ENCODE assay signal across 23 cellular contexts in the genomic region with DNA sequence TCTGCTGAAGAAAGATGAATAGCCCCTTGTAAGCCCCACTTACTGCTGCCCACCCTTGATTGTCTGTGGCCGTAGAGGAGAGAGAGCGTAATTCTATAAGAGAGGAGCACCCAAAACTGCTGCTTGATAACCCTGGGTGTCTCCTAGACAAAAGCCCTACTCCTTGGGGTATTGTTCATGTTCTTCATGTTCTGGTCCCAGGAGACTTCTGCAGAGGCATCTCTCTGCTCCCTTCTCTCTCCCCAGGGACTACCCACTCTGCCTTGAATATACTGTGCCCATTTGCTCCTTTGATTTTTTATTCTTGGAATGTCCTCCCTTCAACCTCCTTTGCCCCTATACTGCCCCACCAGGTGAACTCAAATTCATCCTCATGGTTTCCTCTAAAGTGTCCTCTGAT.
"Had no signal": no experiment of that assay in that cellular context is flagged by ENCODE, and none has a peak within 500 bp of the region (broad histone marks: within the 10 kb centered on the region; RNA-seq: fewer than 3 reads in every experiment).

No MANE protein-coding gene starts in this region.

- H3K9me3 ChIP-seq: mucosa of descending colon, psoas muscle, right lobe of liver, testis, tibial nerve, upper lobe of right lung, vagina had no signal

- H3K4me2 ChIP-seq: hepatocyte had no signal

- H3K79me2 ChIP-seq: hepatocyte had no signal

- H3K36me3 Mint-ChIP-seq: naive thymus-derived CD8-positive, alpha-beta T cell; stimulated activated effector memory CD8-positive, alpha-beta T cell treated with anti-CD3 and anti-CD28 coated beads, Interleukin-12 subunit alpha, Interleukin-12 subunit beta, amount 100 ng/mL, for 72 hours had no signal

- H3K4me1 ChIP-seq: psoas muscle, right lobe of liver, testis, upper lobe of right lung, vagina had no signal

- DNase-seq: dermis blood vessel endothelial cell; erythroblast; foreskin keratinocyte; head of caudate nucleus; kidney glomerular epithelial cell; mammary epithelial cell; mucosa of descending colon; naive thymus-derived CD8-positive, alpha-beta T cell; occipital lobe; psoas muscle; retina; right lobe of liver; stimulated activated CD4-positive, alpha-beta T cell treated with anti-CD3 and anti-CD28 coated beads, Interleukin-4, amount 100 ng/mL, for 1 hour; stimulated activated CD8-positive, alpha-beta memory T cell treated with anti-CD3 and anti-CD28 coated beads, Interleukin-4, amount 100 ng/mL, for 48 hours; stimulated activated naive CD8-positive, alpha-beta T cell treated with anti-CD3 and anti-CD28 coated beads, Interleukin-15, amount 100 ng/mL, for 72 hours; testis; upper lobe of right lung had no signal

- H3K36me3 ChIP-seq: right lobe of liver, tibial nerve, upper lobe of right lung, vagina had no signal

- H3K4me3 Mint-ChIP-seq: naive thymus-derived CD8-positive, alpha-beta T cell; stimulated activated effector memory CD8-positive, alpha-beta T cell treated with anti-CD3 and anti-CD28 coated beads, Interleukin-12 subunit alpha, Interleukin-12 subunit beta, amount 100 ng/mL, for 72 hours; stimulated activated naive CD8-positive, alpha-beta T cell treated with anti-CD3 and anti-CD28 coated beads, Interleukin-15, amount 100 ng/mL, for 72 hours had no signal

- ATAC-seq: foreskin keratinocyte; left lobe of liver; mucosa of descending colon; naive thymus-derived CD8-positive, alpha-beta T cell; psoas muscle; stimulated activated effector memory CD8-positive, alpha-beta T cell treated with anti-CD3 and anti-CD28 coated beads, Interleukin-12 subunit alpha, Interleukin-12 subunit beta, amount 100 ng/mL, for 72 hours; stimulated activated naive CD8-positive, alpha-beta T cell treated with anti-CD3 and anti-CD28 coated beads, Interleukin-15, amount 100 ng/mL, for 72 hours; upper lobe of right lung had no signal

- H3K27ac Mint-ChIP-seq: stimulated activated effector memory CD8-positive, alpha-beta T cell treated with anti-CD3 and anti-CD28 coated beads, Interleukin-12 subunit alpha, Interleukin-12 subunit beta, amount 100 ng/mL, for 72 hours had no signal

- H3K4me3 ChIP-seq: hepatocyte, mucosa of descending colon, psoas muscle, right lobe of liver, testis, tibial nerve, upper lobe of right lung, vagina had no signal

- H3K27ac ChIP-seq: foreskin keratinocyte, hepatocyte, psoas muscle, right lobe of liver, testis, tibial nerve, upper lobe of right lung, vagina had no signal

- FAIRE-seq: colon had no signal

- H2AFZ ChIP-seq: hepatocyte had no signal

- H3K27me3 ChIP-seq: hepatocyte, right lobe of liver, testis, tibial nerve, upper lobe of right lung, vagina had no signal

- H3K4me1 Mint-ChIP-seq: naive thymus-derived CD8-positive, alpha-beta T cell had no signal
